ENCODE assay signal across 8 cellular contexts in the genomic region with DNA sequence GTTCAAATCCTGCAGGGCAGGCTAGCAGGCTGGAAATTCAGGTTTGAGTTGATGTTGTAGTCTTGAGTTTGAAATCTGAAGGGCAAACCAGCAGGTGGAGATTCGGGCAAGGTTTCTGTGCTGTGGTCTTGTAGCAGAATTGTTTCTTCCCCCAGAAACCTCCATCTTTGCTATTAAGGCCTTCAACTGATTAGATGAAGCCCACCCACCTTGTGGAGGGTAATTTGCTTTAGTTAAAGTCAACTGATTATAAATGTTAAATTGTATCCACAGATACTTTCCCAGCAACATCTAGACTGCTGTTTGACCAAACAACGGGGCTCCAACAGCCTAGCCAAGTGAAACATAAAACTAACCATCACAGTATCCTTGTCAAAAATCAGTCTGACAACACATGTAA.
"Had no signal": no experiment of that assay in that cellular context is flagged by ENCODE, and none has a peak within 500 bp of the region (broad histone marks: within the 10 kb centered on the region; RNA-seq: fewer than 3 reads in every experiment).

No MANE protein-coding gene starts in this region.

- ATAC-seq: GM12878 had no signal

- DNase-seq: GDM1, GF-D8 had no signal

- H3K4me3 ChIP-seq: GM12878 had no signal

- FAIRE-seq: G401.6, GM12891, GM12892, GM18507, GM19239 had no signal
